In genomic region chr5:2207966-2208544, GRCh38 we compare ENCODE assay signal across 1 cellular context.
TF ChIP-seq lines count a peak whose summit lies in the region.

No MANE protein-coding gene starts in this region.

TF ChIP-seq in HepG2, 621 proteins besides CTCF, POLR2A, EP300 and RAD21 (continued from another document):
- peak; percentile 34; the same call in 1 of the 2 replicates for TF ChIP-seq SMC3 (IDR thresholded peaks at IDR 0.05; ENCODE audit: low read length)
- TF ChIP-seq PITX1 (CRISPR knock-in tag; IDR thresholded peaks at IDR 0.05) = no peak
- no peak for TF ChIP-seq ETS1 (CRISPR knock-in tag; IDR thresholded peaks at IDR 0.05)
- TF ChIP-seq ZNF646 (CRISPR knock-in tag; IDR thresholded peaks at IDR 0.05) = no peak
- no peak for TF ChIP-seq ZNF670 (CRISPR knock-in tag; IDR thresholded peaks at IDR 0.05; ENCODE audit: borderline replicate concordance)
- TF ChIP-seq ZBTB38 (CRISPR knock-in tag; IDR thresholded peaks at IDR 0.05) = no peak
